Comparison of ENCODE assay signal across 18 cellular contexts in the genomic region with DNA sequence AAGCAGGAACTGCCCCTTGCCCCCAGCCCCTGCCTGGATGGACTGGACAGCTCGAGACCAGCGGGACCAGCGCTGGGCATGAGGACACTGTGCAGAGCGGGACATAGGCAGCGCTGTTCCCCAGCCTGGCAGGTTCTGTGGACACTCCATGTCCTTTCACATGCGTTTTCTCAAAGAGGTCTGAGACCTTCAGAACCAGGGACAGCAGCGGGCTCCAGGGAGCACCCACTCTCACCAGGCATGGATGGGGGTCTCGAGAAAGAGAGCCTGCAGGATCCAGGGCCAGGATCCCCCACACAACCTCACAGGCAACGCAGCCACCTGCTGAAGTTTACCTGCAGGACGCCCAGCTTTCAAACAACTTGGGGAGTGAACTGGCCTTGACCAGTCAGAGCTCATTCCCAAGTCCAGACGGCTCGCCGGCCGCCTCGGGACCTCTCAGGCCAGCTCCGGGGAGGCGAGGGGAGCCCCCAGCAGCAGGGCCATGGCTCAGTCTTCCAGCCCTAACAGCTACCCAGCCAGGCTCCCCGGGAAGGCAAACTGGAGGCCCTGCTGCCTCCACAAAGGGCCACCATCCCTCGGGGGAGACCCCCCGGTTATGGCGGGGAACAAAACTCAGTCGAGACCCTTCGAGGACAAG.
"Had no signal": no experiment of that assay in that cellular context is flagged by ENCODE, and none has a peak within 500 bp of the region (broad histone marks: within the 10 kb centered on the region; RNA-seq: fewer than 3 reads in every experiment).

No MANE protein-coding gene starts in this region.

- H3K9me3 ChIP-seq: psoas muscle, right lobe of liver had no signal

- H3K27me3 ChIP-seq: hepatocyte, right lobe of liver had no signal

- H3K4me3 Mint-ChIP-seq: dendritic cell treated with granulocyte-macrophage colony-stimulating factor and Interleukin-4, amounts not matched to agents 40 ng/mL and 50 ng/mL, for 4 days; naive B cell; nephron; stimulated activated effector memory CD8-positive, alpha-beta T cell treated with anti-CD3 and anti-CD28 coated beads, Interleukin-12 subunit alpha, Interleukin-12 subunit beta, amount 100 ng/mL, for 72 hours; stimulated activated naive CD8-positive, alpha-beta T cell treated with anti-CD3 and anti-CD28 coated beads, Interleukin-15, amount 100 ng/mL, for 72 hours had no signal

- H3K27ac Mint-ChIP-seq: dendritic cell treated with granulocyte-macrophage colony-stimulating factor and Interleukin-4, amounts not matched to agents 40 ng/mL and 50 ng/mL, for 4 days; nephron; stimulated activated effector memory CD8-positive, alpha-beta T cell treated with anti-CD3 and anti-CD28 coated beads, Interleukin-12 subunit alpha, Interleukin-12 subunit beta, amount 100 ng/mL, for 72 hours had no signal

- DNase-seq: erythroblast; foreskin melanocyte; head of caudate nucleus; kidney; left cardiac atrium; mesendoderm; naive B cell; psoas muscle; right lobe of liver; stimulated activated CD4-positive, alpha-beta T cell treated with anti-CD3 and anti-CD28 coated beads, Interleukin-4, amount 100 ng/mL, for 1 hour; stimulated activated CD8-positive, alpha-beta memory T cell treated with anti-CD3 and anti-CD28 coated beads, Interleukin-4, amount 100 ng/mL, for 48 hours; stimulated activated naive CD8-positive, alpha-beta T cell treated with anti-CD3 and anti-CD28 coated beads, Interleukin-15, amount 100 ng/mL, for 72 hours; substantia nigra; trophoblast cell had no signal

- H3K27ac ChIP-seq: hepatocyte, psoas muscle, right lobe of liver had no signal

- H3K4me3 ChIP-seq: hepatocyte, psoas muscle, right lobe of liver had no signal

- ATAC-seq: left cardiac atrium; psoas muscle; right lobe of liver; stimulated activated effector memory CD8-positive, alpha-beta T cell treated with anti-CD3 and anti-CD28 coated beads, Interleukin-12 subunit alpha, Interleukin-12 subunit beta, amount 100 ng/mL, for 72 hours; stimulated activated naive CD8-positive, alpha-beta T cell treated with anti-CD3 and anti-CD28 coated beads, Interleukin-15, amount 100 ng/mL, for 72 hours had no signal

- H3K4me1 Mint-ChIP-seq: stimulated activated effector memory CD8-positive, alpha-beta T cell treated with anti-CD3 and anti-CD28 coated beads, Interleukin-12 subunit alpha, Interleukin-12 subunit beta, amount 100 ng/mL, for 72 hours; stimulated activated naive CD8-positive, alpha-beta T cell treated with anti-CD3 and anti-CD28 coated beads, Interleukin-15, amount 100 ng/mL, for 72 hours had no signal

- H3K36me3 Mint-ChIP-seq: naive B cell; stimulated activated effector memory CD8-positive, alpha-beta T cell treated with anti-CD3 and anti-CD28 coated beads, Interleukin-12 subunit alpha, Interleukin-12 subunit beta, amount 100 ng/mL, for 72 hours had no signal

- H3K9me3 Mint-ChIP-seq: dendritic cell treated with granulocyte-macrophage colony-stimulating factor and Interleukin-4, amounts not matched to agents 40 ng/mL and 50 ng/mL, for 4 days; naive B cell; nephron; stimulated activated effector memory CD8-positive, alpha-beta T cell treated with anti-CD3 and anti-CD28 coated beads, Interleukin-12 subunit alpha, Interleukin-12 subunit beta, amount 100 ng/mL, for 72 hours; stimulated activated naive CD8-positive, alpha-beta T cell treated with anti-CD3 and anti-CD28 coated beads, Interleukin-15, amount 100 ng/mL, for 72 hours had no signal

- H3K4me1 ChIP-seq: psoas muscle, right lobe of liver had no signal

- H3K27me3 Mint-ChIP-seq: dendritic cell treated with granulocyte-macrophage colony-stimulating factor and Interleukin-4, amounts not matched to agents 40 ng/mL and 50 ng/mL, for 4 days; naive B cell; stimulated activated naive CD8-positive, alpha-beta T cell treated with anti-CD3 and anti-CD28 coated beads, Interleukin-15, amount 100 ng/mL, for 72 hours had no signal
